Comparison of ENCODE assay signal across 23 cellular contexts in the genomic region with DNA sequence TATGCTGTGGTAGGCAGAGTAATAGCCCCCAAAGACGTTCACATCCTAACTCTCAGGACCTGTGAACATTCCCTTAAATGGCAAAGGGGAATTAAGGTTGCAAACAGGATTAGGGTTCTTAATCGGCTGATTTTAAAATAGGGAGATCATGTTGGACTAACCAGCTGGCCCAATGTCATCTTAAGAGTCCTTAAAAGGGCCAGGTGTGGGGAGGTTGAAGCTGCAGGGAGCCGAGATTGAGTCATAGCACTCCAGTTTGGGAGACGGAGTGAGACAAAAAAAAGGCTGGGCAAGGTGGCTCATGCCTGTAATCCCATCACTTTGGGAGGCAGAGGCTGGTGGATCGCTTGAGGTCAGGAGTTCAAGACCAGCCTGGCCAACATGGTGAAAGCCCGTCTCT. TPM values are rescaled to one million over a fixed set of nuclear protein-coding genes. Genes with fewer than 3 reads are reported as not detected.
DNase-seq lines count a peak whose midpoint lies in the region; FAIRE-seq and TF ChIP-seq lines count a peak whose summit lies in the region.
"Had no signal": no experiment of that assay in that cellular context is flagged by ENCODE, and none has a peak within 500 bp of the region (broad histone marks: within the 10 kb centered on the region; RNA-seq: fewer than 3 reads in every experiment).

No MANE protein-coding gene starts in this region.

- H3K9me3 Mint-ChIP-seq in endodermal cell (no peaks in the 10 kb centered on the region), neural crest cell (no peaks in the 10 kb centered on the region)
- H3K9me3 Mint-ChIP-seq in activated CD4-positive, alpha-beta T cell treated with anti-CD3 and anti-CD28 coated beads, Interleukin-2, amount 10 ng/mL, durations not matched to agents 24 days and 14 days = no peaks in the 10 kb centered on the region
- H3K9me3 Mint-ChIP-seq: stimulated activated naive CD8-positive, alpha-beta T cell treated with anti-CD3 and anti-CD28 coated beads, Interleukin-15, Interleukin-2, amounts not matched to agents 100 ng/mL and 50 ng/mL, for 24 hours had no signal

- peaks cover 12% of the 10 kb centered on the region for H3K36me3 ChIP-seq in endodermal cell (ENCODE audit: control insufficient read depth, insufficient read depth, low read length)
- no peaks in the 10 kb centered on the region for H3K36me3 ChIP-seq in small intestine (ENCODE audit: control insufficient read depth in 2 of 2, insufficient read depth in 2 of 2, low read length in 2 of 2)
- H3K36me3 ChIP-seq: ascending aorta, transverse colon had no signal

- H3K27ac Mint-ChIP-seq in endodermal cell (peak overlapping the region; percentile 5), neural crest cell (ENCODE audit: unreplicated experiment) (no peak overlapping the region)
- no peak overlapping the region for H3K27ac Mint-ChIP-seq in activated CD4-positive, alpha-beta T cell treated with anti-CD3 and anti-CD28 coated beads, Interleukin-2, amount 10 ng/mL, durations not matched to agents 24 days and 14 days
- H3K27ac Mint-ChIP-seq: activated CD4-positive, alpha-beta T cell treated with anti-CD3 and anti-CD28 coated beads for 36 hours; stimulated activated naive CD8-positive, alpha-beta T cell treated with anti-CD3 and anti-CD28 coated beads, Interleukin-15, Interleukin-2, amounts not matched to agents 100 ng/mL and 50 ng/mL, for 24 hours had no signal

- 54 to 68% methylated on average over 5 to 6 of the region's 6 CpGs for WGBS in endodermal cell (ENCODE audit: insufficient coverage in 1 of 2, insufficient read length in 1 of 2), 2 experiments
- 68 to 85% (median 76%) methylated on average over 6 of the region's 6 CpGs for WGBS in small intestine, 3 donors

- H3K27me3 ChIP-seq in endodermal cell (ENCODE audit: control insufficient read depth, insufficient read depth, low read length, poor library complexity, severe bottlenecking) (no peaks in the 10 kb centered on the region), small intestine (ENCODE audit: control insufficient read depth in 2 of 2, insufficient read depth in 2 of 2, low read length in 2 of 2) (no peaks in the 10 kb centered on the region)
- H3K27me3 ChIP-seq: ascending aorta, MG63, SJSA1, transverse colon had no signal

- DNase-seq in NCI-H2171 treated with DMSO at 0.1 percent for 48 hours (lab: John Stamatoyannopoulos, UW) (peak; percentile 6), NCI-H2171 (lab: John Stamatoyannopoulos, UW) (no peak), NCI-H82 treated with DMSO at 0.1 percent for 48 hours (lab: John Stamatoyannopoulos, UW; ENCODE audit: unreplicated experiment) (peak; percentile 91), endodermal cell (peak; percentile 69), neural crest cell (ENCODE audit: low read depth, low spot score) (no peak), small intestine (no peak), SKM-1 (lab: John Stamatoyannopoulos, UW; ENCODE audit: unreplicated experiment) (no peak)
- DNase-seq in activated CD4-positive, alpha-beta T cell treated with anti-CD3 and anti-CD28 coated beads, Interleukin-2, amount 10 ng/mL, durations not matched to agents 24 days and 14 days = no peak
- DNase-seq: activated CD4-positive, alpha-beta T cell treated with anti-CD3 and anti-CD28 coated beads for 36 hours; activated gamma-delta T cell; C1 segment of cervical spinal cord; DMS79 treated with DMSO at 0.1 percent for 48 hours; MG63; mucosa of descending colon; NCI-H1694; stimulated activated CD4-positive, alpha-beta T cell treated with anti-CD3 and anti-CD28 coated beads, Interleukin-1b, Interleukin-23, amount 100 ng/mL, for 48 hours; T1000; transverse colon had no signal

- no peak overlapping the region for H3K4me3 Mint-ChIP-seq in endodermal cell
- H3K4me3 Mint-ChIP-seq in neural crest cell = peak overlapping the region; percentile 86
- H3K4me3 Mint-ChIP-seq in activated CD4-positive, alpha-beta T cell treated with anti-CD3 and anti-CD28 coated beads, Interleukin-2, amount 10 ng/mL, durations not matched to agents 24 days and 14 days = no peak overlapping the region
- H3K4me3 Mint-ChIP-seq: activated CD4-positive, alpha-beta T cell treated with anti-CD3 and anti-CD28 coated beads for 36 hours; stimulated activated naive CD8-positive, alpha-beta T cell treated with anti-CD3 and anti-CD28 coated beads, Interleukin-15, Interleukin-2, amounts not matched to agents 100 ng/mL and 50 ng/mL, for 24 hours had no signal

- H3K4me3 ChIP-seq in endodermal cell (ENCODE audit: low read length) (no peak overlapping the region), small intestine (ENCODE audit: low read depth in 1 of 2, low read length in 2 of 2) (no peak overlapping the region)
- H3K4me3 ChIP-seq: ascending aorta, MG63, mucosa of descending colon, SJSA1, transverse colon had no signal

- no peak overlapping the region for H3K9ac ChIP-seq in endodermal cell (ENCODE audit: extremely low read depth, low read length, poor library complexity, severe bottlenecking)

- H3K27ac ChIP-seq in endodermal cell (ENCODE audit: low read depth, low read length) (no peak overlapping the region), small intestine (ENCODE audit: low read depth in 1 of 2, low read length in 1 of 2) (no peak overlapping the region)
- H3K27ac ChIP-seq: ascending aorta had no signal

- H3K9me3 ChIP-seq in endodermal cell (ENCODE audit: control insufficient read depth, low read length) = no peaks in the 10 kb centered on the region
- no peaks in the 10 kb centered on the region for H3K9me3 ChIP-seq in small intestine (ENCODE audit: control insufficient read depth, low read depth)
- H3K9me3 ChIP-seq: ascending aorta, MG63, mucosa of descending colon, SJSA1, transverse colon had no signal

- H3K4me1 ChIP-seq in endodermal cell (ENCODE audit: control insufficient read depth, insufficient read depth, low read length) = peaks cover 3% of the 10 kb centered on the region
- no peaks in the 10 kb centered on the region for H3K4me1 ChIP-seq in small intestine (ENCODE audit: control insufficient read depth in 2 of 2, insufficient read depth in 1 of 2, low read depth in 1 of 2, low read length in 1 of 2)

- peaks cover 22% of the 10 kb centered on the region for H3K4me1 Mint-ChIP-seq in endodermal cell
- peaks cover 12% of the 10 kb centered on the region for H3K4me1 Mint-ChIP-seq in neural crest cell
- H3K4me1 Mint-ChIP-seq in activated CD4-positive, alpha-beta T cell treated with anti-CD3 and anti-CD28 coated beads, Interleukin-2, amount 10 ng/mL, durations not matched to agents 24 days and 14 days = peaks cover 20% of the 10 kb centered on the region

- FAIRE-seq in small intestine (lab: Jason Lieb, UNC) = no peak
- FAIRE-seq: A204.1, H1 had no signal

- H3K36me3 Mint-ChIP-seq in endodermal cell (ENCODE audit: low read depth) (no peaks in the 10 kb centered on the region), neural crest cell (ENCODE audit: low read depth) (no peaks in the 10 kb centered on the region)
- no peaks in the 10 kb centered on the region for H3K36me3 Mint-ChIP-seq in activated CD4-positive, alpha-beta T cell treated with anti-CD3 and anti-CD28 coated beads, Interleukin-2, amount 10 ng/mL, durations not matched to agents 24 days and 14 days (ENCODE audit: low read depth)

- intact Hi-C loops in activated CD4-positive, alpha-beta T cell treated with anti-CD3 and anti-CD28 coated beads, Interleukin-2, amount 10 ng/mL, durations not matched to agents 24 days and 14 days (cut with micrococcal nuclease) = loop anchor here (10.0 kb wide), 1 partner anchor 298 kb away; a partner anchor contains a TSS

- no peaks in the 10 kb centered on the region for H3K27me3 Mint-ChIP-seq in endodermal cell (ENCODE audit: insufficient read depth)
- peaks cover 3% of the 10 kb centered on the region for H3K27me3 Mint-ChIP-seq in neural crest cell (ENCODE audit: low read depth)
- no peaks in the 10 kb centered on the region for H3K27me3 Mint-ChIP-seq in activated CD4-positive, alpha-beta T cell treated with anti-CD3 and anti-CD28 coated beads, Interleukin-2, amount 10 ng/mL, durations not matched to agents 24 days and 14 days
- H3K27me3 Mint-ChIP-seq: activated CD4-positive, alpha-beta T cell treated with anti-CD3 and anti-CD28 coated beads for 36 hours; stimulated activated naive CD8-positive, alpha-beta T cell treated with anti-CD3 and anti-CD28 coated beads, Interleukin-15, Interleukin-2, amounts not matched to agents 100 ng/mL and 50 ng/mL, for 24 hours had no signal

- TF ChIP-seq CTCF in endodermal cell (conservative IDR thresholded peaks at IDR 0.05) (no peak), neural crest cell (conservative IDR thresholded peaks at IDR 0.05) (no peak)

RNA-seq across cellular contexts. Expression of a gene that starts 1.6 kb away (rescaled TPM):
- 100 to 1,000 TPM; 212 to 221 TPM for total RNA-seq in endodermal cell
- polyA plus RNA-seq in endodermal cell (2013, experiment 1 of 2) = 86.0 TPM
- polyA plus RNA-seq in endodermal cell (2013, experiment 2 of 2) = 96.0 TPM
- 39.4 and 40.4 TPM in 2 replicates for total RNA-seq in neural crest cell
- total RNA-seq in activated CD4-positive, alpha-beta T cell treated with anti-CD3 and anti-CD28 coated beads, Interleukin-2, amount 10 ng/mL, durations not matched to agents 24 days and 14 days = 22.8 and 23.9 TPM in 2 replicates
- polyA plus RNA-seq in small intestine = 100 to 1,000 TPM; 137 to 335 (median 268) TPM

Comparison
In these comparisons a context has a peak if more than half of its experiments do, and no peak if none do; other contexts are left out.
1. DNase-seq: peak in NCI-H2171 treated with DMSO at 0.1 percent for 48 hours (single experiment), NCI-H82 treated with DMSO at 0.1 percent for 48 hours (single experiment) and endodermal cell (single experiment); none in NCI-H2171 (single experiment), neural crest cell (single experiment), activated CD4-positive, alpha-beta T cell treated with anti-CD3 and anti-CD28 coated beads, Interleukin-2, amount 10 ng/mL, durations not matched to agents 24 days and 14 days (single experiment), small intestine (single experiment) and SKM-1 (single experiment).